Comparison of ENCODE assay signal across 32 cellular contexts in genomic region chr5:28495876-28496275, GRCh38.
"Had no signal": no experiment of that assay in that cellular context is flagged by ENCODE, and none has a peak within 500 bp of the region (broad histone marks: within the 10 kb centered on the region; RNA-seq: fewer than 3 reads in every experiment).

No MANE protein-coding gene starts in this region.

- H3K4me1 Mint-ChIP-seq: endodermal cell; immature natural killer cell; memory B cell; naive B cell; neural crest cell; stimulated activated effector memory CD8-positive, alpha-beta T cell treated with anti-CD3 and anti-CD28 coated beads, Interleukin-12 subunit alpha, Interleukin-12 subunit beta, amount 100 ng/mL, for 72 hours had no signal

- H3K4me3 ChIP-seq: esophagus muscularis mucosa, heart right ventricle, left ventricle myocardium inferior, lower lobe of right lung, mucosa of descending colon, prostate gland, right atrium auricular region, sigmoid colon, stomach, thyroid gland, upper lobe of right lung, vagina had no signal

- H3K36me3 Mint-ChIP-seq: memory B cell; naive B cell; stimulated activated effector memory CD8-positive, alpha-beta T cell treated with anti-CD3 and anti-CD28 coated beads, Interleukin-12 subunit alpha, Interleukin-12 subunit beta, amount 100 ng/mL, for 72 hours had no signal

- H3K9me3 Mint-ChIP-seq: endodermal cell had no signal

- H3K4me1 ChIP-seq: esophagus muscularis mucosa, heart right ventricle, left ventricle myocardium inferior, lower lobe of right lung, prostate gland, right atrium auricular region, sigmoid colon, stomach, thyroid gland, upper lobe of right lung, vagina had no signal

- H3K27ac Mint-ChIP-seq: dendritic cell treated with granulocyte-macrophage colony-stimulating factor and Interleukin-4, amounts not matched to agents 40 ng/mL and 50 ng/mL, for 4 days; endodermal cell; immature natural killer cell; memory B cell; naive B cell; natural killer cell treated with Interleukin-12 subunit alpha and Interleukin-12 subunit beta and Interleukin-15 and Interleukin-18, amount 100 ng/mL, for 72 hours; stimulated activated effector memory CD8-positive, alpha-beta T cell treated with anti-CD3 and anti-CD28 coated beads, Interleukin-12 subunit alpha, Interleukin-12 subunit beta, amount 100 ng/mL, for 72 hours had no signal

- H3K4me3 Mint-ChIP-seq: dendritic cell treated with granulocyte-macrophage colony-stimulating factor and Interleukin-4, amounts not matched to agents 40 ng/mL and 50 ng/mL, for 4 days; endodermal cell; immature natural killer cell; memory B cell; naive B cell; natural killer cell treated with Interleukin-12 subunit alpha and Interleukin-12 subunit beta and Interleukin-15 and Interleukin-18, amount 100 ng/mL, for 72 hours; neural crest cell; stimulated activated effector memory CD8-positive, alpha-beta T cell treated with anti-CD3 and anti-CD28 coated beads, Interleukin-12 subunit alpha, Interleukin-12 subunit beta, amount 100 ng/mL, for 72 hours had no signal

- H3K27me3 ChIP-seq: esophagus muscularis mucosa, heart right ventricle, right atrium auricular region, sigmoid colon, stomach, thyroid gland, upper lobe of right lung, vagina had no signal

- H3K9me3 ChIP-seq: esophagus muscularis mucosa, lower lobe of right lung, prostate gland, right atrium auricular region, sigmoid colon, thyroid gland, upper lobe of right lung, vagina had no signal

- H3K27ac ChIP-seq: esophagus muscularis mucosa, heart right ventricle, left ventricle myocardium inferior, lower lobe of right lung, prostate gland, right atrium auricular region, sigmoid colon, stomach, thyroid gland, upper lobe of right lung, vagina had no signal

- FAIRE-seq: colon had no signal

- DNase-seq: effector CD8-positive, alpha-beta T cell; endodermal cell; foreskin melanocyte; glutamatergic neuron; heart right ventricle; hypothalamus; immature natural killer cell; islet precursor cell; kidney glomerular epithelial cell; left colon; left ventricle myocardium inferior; lower lobe of right lung; mucosa of descending colon; naive B cell; nucleus accumbens; sigmoid colon; stimulated activated CD4-positive, alpha-beta T cell treated with anti-CD3 and anti-CD28 coated beads, Interleukin-2, amount 100 ng/mL, for 24 hours; stimulated activated CD4-positive, alpha-beta T cell treated with anti-CD3 and anti-CD28 coated beads, Interleukin-4, amount 100 ng/mL, for 24 hours; stimulated activated naive CD4-positive, alpha-beta T cell treated with Interleukin-2 at 50 U/mL for 16 hours; stomach; thyroid gland; upper lobe of right lung had no signal

- H3K27me3 Mint-ChIP-seq: dendritic cell treated with granulocyte-macrophage colony-stimulating factor and Interleukin-4, amounts not matched to agents 40 ng/mL and 50 ng/mL, for 4 days; memory B cell; naive B cell; natural killer cell treated with Interleukin-12 subunit alpha and Interleukin-12 subunit beta and Interleukin-15 and Interleukin-18, amount 100 ng/mL, for 72 hours had no signal

- H3K36me3 ChIP-seq: esophagus muscularis mucosa, heart right ventricle, left ventricle myocardium inferior, lower lobe of right lung, prostate gland, right atrium auricular region, sigmoid colon, stomach, thyroid gland, upper lobe of right lung, vagina had no signal
